Comparison of ENCODE assay signal across 11 cellular contexts in the genomic region with DNA sequence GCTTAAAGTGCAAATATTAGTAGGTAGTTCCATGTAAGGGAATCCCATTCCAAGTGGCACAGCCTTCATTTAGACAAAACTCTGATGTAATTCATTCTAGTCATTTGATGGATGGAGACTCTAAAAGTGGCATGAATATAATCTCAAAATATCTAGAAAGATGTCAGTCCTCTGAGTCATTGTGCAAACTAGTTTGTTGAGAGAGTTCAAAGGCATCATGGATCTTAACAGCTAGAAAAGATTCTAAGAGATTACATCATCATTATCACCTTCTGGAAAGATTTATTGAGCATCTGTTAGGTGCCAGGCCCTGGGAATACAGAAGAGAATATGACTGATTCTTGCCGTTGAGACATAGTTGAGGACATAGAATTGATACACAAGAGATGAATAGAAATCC. TPM values are rescaled to one million over a fixed set of nuclear protein-coding genes. Genes with fewer than 3 reads are reported as not detected.
DNase-seq lines count a peak whose midpoint lies in the region; ATAC-seq, FAIRE-seq and TF ChIP-seq lines count a peak whose summit lies in the region.
"Had no signal": no experiment of that assay in that cellular context is flagged by ENCODE, and none has a peak within 500 bp of the region (broad histone marks: within the 10 kb centered on the region; RNA-seq: fewer than 3 reads in every experiment).

No MANE protein-coding gene starts in this region.

- CTCF ChIA-PET in HCT116 (lab: Charles Lee) (no interaction called here), OCI-LY7 (lab: Charles Lee; ENCODE audit: unreplicated experiment) (no interaction called here)
- CTCF ChIA-PET in activated CD8-positive, alpha-beta T cell treated with anti-CD3 and anti-CD28 coated beads for 36 hours (lab: Charles Lee), result interaction anchor here (0.7 kb wide), 1 partner anchor 9 kb away, joined by 3 read pairs; no protein-coding TSS in a partner anchor

- H3K9me3 ChIP-seq in HCT116 (ENCODE audit: control insufficient read depth in 1 of 2, insufficient read depth in 1 of 2, low read depth in 1 of 2, low read length in 2 of 2), result no peaks in the 10 kb centered on the region
- H3K9me3 ChIP-seq in OCI-LY7 (ENCODE audit: low read length), result no peaks in the 10 kb centered on the region

- H3K36me3 Mint-ChIP-seq in activated CD8-positive, alpha-beta T cell treated with anti-CD3 and anti-CD28 coated beads for 36 hours (ENCODE audit: low read depth), result peaks cover 17% of the 10 kb centered on the region

- peaks cover 19% of the 10 kb centered on the region for H3K4me1 Mint-ChIP-seq in activated CD8-positive, alpha-beta T cell treated with anti-CD3 and anti-CD28 coated beads for 36 hours (ENCODE audit: low read depth)

- ATAC-seq in HCT116 (peak; percentile 67), esophagus mucosa (peak; percentile 78), GM21360 (IDR thresholded peaks at IDR 0.05; ENCODE audit: unreplicated experiment) (no peak)
- no peak for ATAC-seq in activated CD8-positive, alpha-beta T cell treated with anti-CD3 and anti-CD28 coated beads for 36 hours
- ATAC-seq: naive thymus-derived CD4-positive, alpha-beta T cell had no signal

- H3K27me3 Mint-ChIP-seq in activated CD8-positive, alpha-beta T cell treated with anti-CD3 and anti-CD28 coated beads for 36 hours, result no peaks in the 10 kb centered on the region
- H3K27me3 Mint-ChIP-seq: naive thymus-derived CD4-positive, alpha-beta T cell had no signal

- H3K36me3 ChIP-seq in HCT116 (ENCODE audit: control insufficient read depth in 1 of 2, insufficient read depth in 2 of 2, low read length in 2 of 2) (no peaks in the 10 kb centered on the region), OCI-LY7 (ENCODE audit: insufficient read depth, low read length) (no peaks in the 10 kb centered on the region)

- H3K79me2 ChIP-seq in HCT116 (ENCODE audit: insufficient read depth, low read length) (no peaks in the 10 kb centered on the region), OCI-LY7 (ENCODE audit: insufficient read depth, low read depth, low read length) (no peaks in the 10 kb centered on the region)

- FAIRE-seq in urothelium cell line (lab: Jason Lieb, UNC), result no peak

- no peaks in the 10 kb centered on the region for H3K27me3 ChIP-seq in HCT116 (ENCODE audit: insufficient read depth, low read length)
- H3K27me3 ChIP-seq: hepatocyte had no signal

- H2AFZ ChIP-seq in HCT116 (ENCODE audit: low read depth, low read length, poor library complexity, severe bottlenecking) (no peak overlapping the region), OCI-LY7 (ENCODE audit: low read length) (no peak overlapping the region)
- H2AFZ ChIP-seq: hepatocyte had no signal

- H3K27ac ChIP-seq in HCT116 (ENCODE audit: low read depth, low read length) (no peak overlapping the region), OCI-LY7 (ENCODE audit: low read depth, low read length, poor library complexity, severe bottlenecking) (no peak overlapping the region)
- H3K27ac ChIP-seq: hepatocyte had no signal

- H3K9ac ChIP-seq in HCT116 (ENCODE audit: low read length), result no peak overlapping the region

- BruUV-seq in HCT116 (replicated peaks; lab: Mats Ljungman, UMichigan), result no TSS peak
- no TSS peak for BruUV-seq in OCI-LY7 (replicated peaks; lab: Mats Ljungman, UMichigan)

- no peak overlapping the region for H3K4me3 ChIP-seq in HCT116 (replicated peaks in 1 of 2; ENCODE audit: low read depth in 1 of 2, low read length in 2 of 2)
- H3K4me3 ChIP-seq in OCI-LY7 (ENCODE audit: low read depth, low read length, poor library complexity, severe bottlenecking), result no peak overlapping the region
- H3K4me3 ChIP-seq: hepatocyte had no signal

- H4K20me1 ChIP-seq in HCT116 (ENCODE audit: insufficient read depth), result no peaks in the 10 kb centered on the region
- H4K20me1 ChIP-seq in OCI-LY7 (ENCODE audit: insufficient read depth, low read length), result no peaks in the 10 kb centered on the region

- H3K4me3 Mint-ChIP-seq in activated CD8-positive, alpha-beta T cell treated with anti-CD3 and anti-CD28 coated beads for 36 hours, result no peak overlapping the region
- H3K4me3 Mint-ChIP-seq: naive thymus-derived CD4-positive, alpha-beta T cell had no signal

- H3K4me2 ChIP-seq in HCT116 (ENCODE audit: low read length) (peak overlapping the region; percentile 38), OCI-LY7 (ENCODE audit: low read length) (no peak overlapping the region)
- H3K4me2 ChIP-seq: hepatocyte had no signal

- DNase-seq in HCT116 (ENCODE audit: low read depth, low spot score), result peak; percentile 26
- DNase-seq in RKO (ENCODE audit: low spot score), result peak; percentile 61
- peak; percentile 39 for DNase-seq in urothelium cell line (ENCODE audit: low spot score)
- DNase-seq in OCI-LY7 (ENCODE audit: low spot score), result no peak
- DNase-seq in activated CD8-positive, alpha-beta T cell treated with anti-CD3 and anti-CD28 coated beads for 36 hours, result no peak
- DNase-seq: cerebellar nuclear complex; erythroblast; naive thymus-derived CD4-positive, alpha-beta T cell had no signal

- intact Hi-C loops in HCT116 (cut with micrococcal nuclease) (no loop called here), OCI-LY7 (cut with micrococcal nuclease; ENCODE audit: unreplicated experiment) (no loop called here)
- intact Hi-C loops in activated CD8-positive, alpha-beta T cell treated with anti-CD3 and anti-CD28 coated beads for 36 hours (cut with micrococcal nuclease), result loop anchor here (1.0 kb wide), 1 partner anchor 31 kb away; the partner anchor contains the start of gene CRADD

- no peaks in the 10 kb centered on the region for H3K9me2 ChIP-seq in HCT116 (ENCODE audit: insufficient read depth)
- H3K9me2 ChIP-seq in OCI-LY7 (ENCODE audit: insufficient read depth, low read length), result no peaks in the 10 kb centered on the region

- no peak for TF ChIP-seq POLR2A in HCT116 (IDR thresholded peaks at IDR 0.05; ENCODE audit: borderline replicate concordance, extremely low read depth, insufficient read depth, insufficient read length)

- H3K4me1 ChIP-seq in HCT116 (ENCODE audit: control insufficient read depth in 1 of 2, insufficient read depth in 2 of 2, low read length in 2 of 2) (peaks cover 9 to 34% of the 10 kb centered on the region in 2 experiments), OCI-LY7 (ENCODE audit: insufficient read depth, low read length, poor library complexity, severe bottlenecking) (no peaks in the 10 kb centered on the region)

- POLR2A ChIA-PET in HCT116 (lab: Charles Lee) (no interaction called here), OCI-LY7 (lab: Charles Lee) (no interaction called here)
- POLR2A ChIA-PET in activated CD8-positive, alpha-beta T cell treated with anti-CD3 and anti-CD28 coated beads for 36 hours (lab: Charles Lee), result no interaction called here

- TF ChIP-seq CTCF in HCT116 (IDR thresholded peaks at IDR 0.05 in 2 of 3, conservative IDR thresholded peaks at IDR 0.05 in 1 of 3; ENCODE audit: borderline replicate concordance in 1 of 3, insufficient read depth in 1 of 3, low read depth in 2 of 3, low read length in 2 of 3) (no peak), OCI-LY7 (conservative IDR thresholded peaks at IDR 0.05; ENCODE audit: low read length) (no peak)
- no peak for TF ChIP-seq CTCF in activated CD8-positive, alpha-beta T cell treated with anti-CD3 and anti-CD28 coated beads for 36 hours (IDR thresholded peaks at IDR 0.05)

- H3K27ac Mint-ChIP-seq in activated CD8-positive, alpha-beta T cell treated with anti-CD3 and anti-CD28 coated beads for 36 hours, result no peak overlapping the region

- RAD21 ChIA-PET in HCT116 (lab: Charles Lee; ENCODE audit: low non-redundant PET in 1 of 2, low total read pairs in 2 of 2, uncharacterized antibody in 2 of 2, unreplicated experiment in 2 of 2), result no interaction called here

- peaks cover 16% of the 10 kb centered on the region for H3K9me3 Mint-ChIP-seq in activated CD8-positive, alpha-beta T cell treated with anti-CD3 and anti-CD28 coated beads for 36 hours

- no peak for TF ChIP-seq RAD21 in HCT116 (IDR thresholded peaks at IDR 0.05; ENCODE audit: low read depth)

TF ChIP-seq in HCT116, 20 proteins besides CTCF, POLR2A, EP300 and RAD21 (continues in another document):
- TF ChIP-seq SIN3A (IDR thresholded peaks at IDR 0.05; ENCODE audit: low read depth) (no peak), ZFX (IDR thresholded peaks at IDR 0.05) (no peak), EZH2 (IDR thresholded peaks at IDR 0.05) (no peak), JUND (IDR thresholded peaks at IDR 0.05) (peak; percentile 56)
- TF ChIP-seq, protein P1, sequence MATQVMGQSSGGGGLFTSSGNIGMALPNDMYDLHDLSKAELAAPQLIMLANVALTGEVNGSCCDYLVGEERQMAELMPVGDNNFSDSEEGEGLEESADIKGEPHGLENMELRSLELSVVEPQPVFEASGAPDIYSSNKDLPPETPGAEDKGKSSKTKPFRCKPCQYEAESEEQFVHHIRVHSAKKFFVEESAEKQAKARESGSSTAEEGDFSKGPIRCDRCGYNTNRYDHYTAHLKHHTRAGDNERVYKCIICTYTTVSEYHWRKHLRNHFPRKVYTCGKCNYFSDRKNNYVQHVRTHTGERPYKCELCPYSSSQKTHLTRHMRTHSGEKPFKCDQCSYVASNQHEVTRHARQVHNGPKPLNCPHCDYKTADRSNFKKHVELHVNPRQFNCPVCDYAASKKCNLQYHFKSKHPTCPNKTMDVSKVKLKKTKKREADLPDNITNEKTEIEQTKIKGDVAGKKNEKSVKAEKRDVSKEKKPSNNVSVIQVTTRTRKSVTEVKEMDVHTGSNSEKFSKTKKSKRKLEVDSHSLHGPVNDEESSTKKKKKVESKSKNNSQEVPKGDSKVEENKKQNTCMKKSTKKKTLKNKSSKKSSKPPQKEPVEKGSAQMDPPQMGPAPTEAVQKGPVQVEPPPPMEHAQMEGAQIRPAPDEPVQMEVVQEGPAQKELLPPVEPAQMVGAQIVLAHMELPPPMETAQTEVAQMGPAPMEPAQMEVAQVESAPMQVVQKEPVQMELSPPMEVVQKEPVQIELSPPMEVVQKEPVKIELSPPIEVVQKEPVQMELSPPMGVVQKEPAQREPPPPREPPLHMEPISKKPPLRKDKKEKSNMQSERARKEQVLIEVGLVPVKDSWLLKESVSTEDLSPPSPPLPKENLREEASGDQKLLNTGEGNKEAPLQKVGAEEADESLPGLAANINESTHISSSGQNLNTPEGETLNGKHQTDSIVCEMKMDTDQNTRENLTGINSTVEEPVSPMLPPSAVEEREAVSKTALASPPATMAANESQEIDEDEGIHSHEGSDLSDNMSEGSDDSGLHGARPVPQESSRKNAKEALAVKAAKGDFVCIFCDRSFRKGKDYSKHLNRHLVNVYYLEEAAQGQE (IDR thresholded peaks at IDR 0.05; ENCODE audit: low read depth), result no peak
- TF ChIP-seq, protein P2, sequence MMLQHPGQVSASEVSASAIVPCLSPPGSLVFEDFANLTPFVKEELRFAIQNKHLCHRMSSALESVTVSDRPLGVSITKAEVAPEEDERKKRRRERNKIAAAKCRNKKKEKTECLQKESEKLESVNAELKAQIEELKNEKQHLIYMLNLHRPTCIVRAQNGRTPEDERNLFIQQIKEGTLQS (IDR thresholded peaks at IDR 0.05), result peak; percentile 25; the same call in 1 of the 2 replicates

RNA-seq across cellular contexts. Expression of gene CRADD, which starts 30.7 kb away (rescaled TPM):
- total RNA-seq in HCT116 (2021; ENCODE audit: unreplicated experiment) (12.2 TPM), esophagus mucosa (22.5 TPM), OCI-LY7 (2022) (7.7 and 10.5 TPM in 2 replicates)
- 9.9 and 10.6 TPM in 2 replicates for polyA plus RNA-seq in HCT116 (2012)
- total RNA-seq in OCI-LY7 (2014; rRNA removed; shearing (Covaris generic)), result 8.9 and 16.8 TPM in 2 replicates
- total RNA-seq in activated CD8-positive, alpha-beta T cell treated with anti-CD3 and anti-CD28 coated beads for 36 hours, result 10 to 100 TPM in 1 of 2 experiments, 1 to 10 TPM in 1; 7.0 to 11.3 TPM

Comparison
In these comparisons a context has a peak if more than half of its experiments do, and no peak if none do; other contexts are left out.
1. ATAC-seq: peak in HCT116 (single experiment) and esophagus mucosa (single experiment); none in activated CD8-positive, alpha-beta T cell treated with anti-CD3 and anti-CD28 coated beads for 36 hours (single experiment) and GM21360 (single experiment).
2. DNase-seq: peak in HCT116 (single experiment), RKO (single experiment) and urothelium cell line (single experiment); none in OCI-LY7 (single experiment) and activated CD8-positive, alpha-beta T cell treated with anti-CD3 and anti-CD28 coated beads for 36 hours (single experiment).